In genomic region chr15:70608156-70608555, GRCh38 we compare ENCODE assay signal across 15 cellular contexts.
DNase-seq lines count a peak whose midpoint lies in the region; ATAC-seq and TF ChIP-seq lines count a peak whose summit lies in the region.
"Had no signal": no experiment of that assay in that cellular context is flagged by ENCODE, and none has a peak within 500 bp of the region (broad histone marks: within the 10 kb centered on the region; RNA-seq: fewer than 3 reads in every experiment).

No MANE protein-coding gene starts in this region.

- H3K36me3 ChIP-seq in right atrium auricular region, result no peaks in the 10 kb centered on the region
- H3K36me3 ChIP-seq in testis (ENCODE audit: low read depth, missing control alignments), result no peaks in the 10 kb centered on the region

- H3K4me3 ChIP-seq in right atrium auricular region (no peak overlapping the region), testis (no peak overlapping the region)

- no peak for DNase-seq in Right ventricle myocardium inferior (ENCODE audit: missing footprints)
- no peak for DNase-seq in right atrium auricular region (ENCODE audit: low spot score)
- peak; percentile 52 for DNase-seq in brain pericyte (ENCODE audit: low read depth, low spot score)
- DNase-seq in left cardiac atrium, result no peak
- peak; percentile 30 for DNase-seq in testis
- no peak for DNase-seq in GOT3 (lab: John Stamatoyannopoulos, UW)
- no peak for DNase-seq in NCI-H345 treated with DMSO at 0.1 percent for 48 hours (lab: John Stamatoyannopoulos, UW; ENCODE audit: unreplicated experiment)
- DNase-seq: activated CD4-positive, alpha-beta memory T cell treated with anti-CD3 and anti-CD28 coated beads for 36 hours; activated naive CD8-positive, alpha-beta T cell treated with anti-CD3 and anti-CD28 coated beads, Interleukin-2, amount 10 ng/mL, durations not matched to agents 7 days and 5 days; activated T-cell treated with anti-CD3 and anti-CD28 coated beads, Interleukin-2, amount 50 U/mL, for 48 hours; CD8-positive, alpha-beta T cell; NCI-H1092; NCI-H524 treated with DMSO at 0.1 percent for 48 hours; stimulated activated naive CD8-positive, alpha-beta T cell treated with anti-CD3 and anti-CD28 coated beads, Interleukin-15, amount 100 ng/mL, for 72 hours had no signal

- 47 to 49% methylated on average over 5 of the region's 5 CpGs for WGBS in testis, 2 donors

- H3K27me3 ChIP-seq in right atrium auricular region (no peaks in the 10 kb centered on the region), testis (no peaks in the 10 kb centered on the region)

- H3K4me1 ChIP-seq in right atrium auricular region, result peaks cover 0 to 18% of the 10 kb centered on the region in 2 donors
- H3K4me1 ChIP-seq in testis, result peaks cover 15% of the 10 kb centered on the region

- TF ChIP-seq CTCF in right atrium auricular region (IDR thresholded peaks at IDR 0.05), result no peak
- TF ChIP-seq CTCF in testis (IDR thresholded peaks at IDR 0.05), result no peak

- ATAC-seq in Right ventricle myocardium inferior (peak; percentile 63), left cardiac atrium (peak; percentile 61 to 62), GM21526 (IDR thresholded peaks at IDR 0.05; ENCODE audit: low FRiP score, unreplicated experiment) (no peak)
- ATAC-seq: CD8-positive, alpha-beta T cell; stimulated activated naive CD8-positive, alpha-beta T cell treated with anti-CD3 and anti-CD28 coated beads, Interleukin-15, amount 100 ng/mL, for 72 hours had no signal

- H3K9me3 ChIP-seq in right atrium auricular region (no peaks in the 10 kb centered on the region), testis (no peaks in the 10 kb centered on the region)

- TF ChIP-seq POLR2A in testis (IDR thresholded peaks at IDR 0.05), result no peak

- H3K27ac ChIP-seq in right atrium auricular region (no peak overlapping the region), testis (no peak overlapping the region)

- intact Hi-C loops in Right ventricle myocardium inferior (cut with DNase I) (no loop called here), left cardiac atrium (cut with DNase I) (no loop called here), testis (cut with DNase I; ENCODE audit: low total_unique reads) (no loop called here)

Comparison
In these comparisons a context has a peak if more than half of its experiments do, and no peak if none do; other contexts are left out.
1. DNase-seq: peak in brain pericyte (single experiment) and testis (single experiment); none in Right ventricle myocardium inferior (single experiment), right atrium auricular region (single experiment), left cardiac atrium (single experiment), GOT3 (single experiment) and NCI-H345 treated with DMSO at 0.1 percent for 48 hours (single experiment).